Comparison of ENCODE assay signal across 24 cellular contexts in the genomic region with DNA sequence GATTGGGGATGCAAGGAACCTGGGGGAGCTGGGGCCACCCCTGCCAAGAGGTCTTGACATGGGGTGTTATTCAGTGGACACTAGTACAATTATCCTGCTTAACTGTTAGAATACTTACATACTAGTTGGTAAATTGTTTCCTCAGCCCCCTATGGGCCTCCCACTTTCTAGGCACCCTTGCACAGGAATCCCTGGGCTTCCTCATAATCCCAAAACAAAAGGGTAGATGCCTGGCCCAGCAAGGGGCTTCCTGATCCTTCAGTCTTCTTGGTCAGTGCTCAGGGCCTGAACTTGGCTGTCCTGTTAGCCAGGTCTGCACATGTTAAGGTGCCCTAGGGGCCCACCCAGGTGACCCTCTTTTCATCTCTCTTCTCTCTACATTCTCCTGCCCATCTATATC. TPM values are rescaled to one million over a fixed set of nuclear protein-coding genes. Genes with fewer than 3 reads are reported as not detected.
"Had no signal": no experiment of that assay in that cellular context is flagged by ENCODE, and none has a peak within 500 bp of the region (broad histone marks: within the 10 kb centered on the region; RNA-seq: fewer than 3 reads in every experiment).

No MANE protein-coding gene starts in this region.

- H3K9me3 Mint-ChIP-seq: mesothelial cell of epicardium had no signal

- H3K36me3 ChIP-seq: esophagus squamous epithelium, gastrocnemius medialis, heart right ventricle, left lung, lower lobe of right lung had no signal

- H3K4me3 Mint-ChIP-seq: mesothelial cell of epicardium, naive B cell, natural killer cell had no signal

- H3K4me1 Mint-ChIP-seq: natural killer cell had no signal

- H3K27ac ChIP-seq: coronary artery, dorsolateral prefrontal cortex, epithelial cell of prostate, esophagus squamous epithelium, gastrocnemius medialis, heart right ventricle, left lung, lower lobe of right lung had no signal

- H3K36me3 Mint-ChIP-seq: mesothelial cell of epicardium, natural killer cell had no signal

- ATAC-seq: esophagus mucosa, gastrocnemius medialis, heart right ventricle, left cardiac atrium, left lung, left ventricle myocardium superior, lower lobe of right lung, mucosa of descending colon, natural killer cell had no signal

- H3K4me3 ChIP-seq: coronary artery, dorsolateral prefrontal cortex, esophagus squamous epithelium, gastrocnemius medialis, heart right ventricle, left lung, lower lobe of right lung, mucosa of descending colon had no signal

- DNase-seq: dermis blood vessel endothelial cell; effector CD4-positive, alpha-beta T cell; effector memory CD4-positive, alpha-beta T cell; erythroblast; esophagus squamous epithelium; foreskin fibroblast; foreskin melanocyte; gastrocnemius medialis; glutamatergic neuron; heart right ventricle; left cardiac atrium; left lung; left ventricle myocardium superior; lower lobe of right lung; mesenchymal stem cell; mucosa of descending colon; naive B cell; natural killer cell had no signal

- H3K4me1 ChIP-seq: esophagus squamous epithelium, gastrocnemius medialis, heart right ventricle, left lung, lower lobe of right lung had no signal

- H3K27ac Mint-ChIP-seq: naive B cell, natural killer cell had no signal

- H3K9me3 ChIP-seq: gastrocnemius medialis, lower lobe of right lung, mucosa of descending colon had no signal

- H3K27me3 ChIP-seq: dorsolateral prefrontal cortex, gastrocnemius medialis, left lung had no signal

RNA-seq across cellular contexts. Expression of a gene that starts 48.7 kb away (rescaled TPM):
- total RNA-seq: natural killer cell had no signal
- polyA plus RNA-seq: keratinocyte had no signal
